10 cellular contexts compared by ENCODE assay signal in genomic region chr19:55146648-55147218, GRCh38. TPM values are rescaled to one million over a fixed set of nuclear protein-coding genes. Genes with fewer than 3 reads are reported as not detected.
DNase-seq lines count a peak whose midpoint lies in the region; ATAC-seq, FAIRE-seq and TF ChIP-seq lines count a peak whose summit lies in the region.
"Had no signal": no experiment of that assay in that cellular context is flagged by ENCODE, and none has a peak within 500 bp of the region (broad histone marks: within the 10 kb centered on the region; RNA-seq: fewer than 3 reads in every experiment).

No MANE protein-coding gene starts in this region.

- no peak overlapping the region for H3K27ac Mint-ChIP-seq in naive thymus-derived CD8-positive, alpha-beta T cell

- H3K36me3 Mint-ChIP-seq in naive thymus-derived CD8-positive, alpha-beta T cell = peaks cover 0 to 3% (median 0%) of the 10 kb centered on the region in 3 donors

- TF ChIP-seq CTCF in lower leg skin (IDR thresholded peaks at IDR 0.05) = no peak

- WGBS in lower leg skin, 2 donors = 1 to 3% methylated on average over 19 to 28 of the region's 29 CpGs

- H3K9me3 ChIP-seq in BLaER1 (no peaks in the 10 kb centered on the region), iPS-18c (ENCODE audit: control insufficient read depth, insufficient read depth, low read length) (no peaks in the 10 kb centered on the region)

- no peak overlapping the region for H3K4me3 Mint-ChIP-seq in naive thymus-derived CD8-positive, alpha-beta T cell

- intact Hi-C loops in lower leg skin (cut with DNase I; ENCODE audit: low total_unique reads) = loop anchor here (10.0 kb wide), 1 partner anchor 348 kb away; no protein-coding TSS in a partner anchor

- no peak for ATAC-seq in naive thymus-derived CD8-positive, alpha-beta T cell

- peak overlapping the region; percentile 9; the same call in 1 of the 2 replicates for H3K27ac ChIP-seq in BLaER1

- DNase-seq in HT-29 (ENCODE audit: low spot score) (peak; percentile 56), GM12891 (ENCODE audit: insufficient read length, low spot score) (no peak), lower leg skin (ENCODE audit: low spot score in 2 of 2) (no peak), GM19239 (ENCODE audit: insufficient read length, low spot score) (no peak)
- no peak for DNase-seq in naive thymus-derived CD8-positive, alpha-beta T cell
- DNase-seq: naive B cell had no signal

- H3K9ac ChIP-seq in BLaER1 = peak overlapping the region; percentile 63

- FAIRE-seq in GM12891 (lab: Jason Lieb, UNC) (no peak), GM19239 (lab: Jason Lieb, UNC) (no peak)

- H3K9me3 Mint-ChIP-seq in naive thymus-derived CD8-positive, alpha-beta T cell = peaks cover 0 to 15% (median 3%) of the 10 kb centered on the region in 9 donors

- no peak for TF ChIP-seq POLR2A in GM12891 (IDR thresholded peaks at IDR 0.05; ENCODE audit: low read depth, low read length)
- TF ChIP-seq POLR2A in lower leg skin (IDR thresholded peaks at IDR 0.05) = no peak

- H3K27me3 Mint-ChIP-seq in naive thymus-derived CD8-positive, alpha-beta T cell = peaks cover 36 to 71% (median 49%) of the 10 kb centered on the region in 5 donors

- 0 out of 2 replicates have a peak, but pooled peaks cover 7% of the 10 kb centered on the region for H3K36me3 ChIP-seq in BLaER1

- H3K4me3 ChIP-seq in BLaER1 = peak overlapping the region; percentile 69
- peak overlapping the region; percentile 65 for H3K4me3 ChIP-seq in iPS-18c (ENCODE audit: insufficient read depth, low read depth, low read length)
- H3K4me3 ChIP-seq in lower leg skin (ENCODE audit: low read depth, poor library complexity, severe bottlenecking) = no peak overlapping the region

- H3K27me3 ChIP-seq in BLaER1 = peaks cover 9% of the 10 kb centered on the region; the same call in 1 of the 2 replicates

- peak overlapping the region; percentile 71 for H3K4me2 ChIP-seq in BLaER1

- no peaks in the 10 kb centered on the region for H4K20me1 ChIP-seq in BLaER1

- H3K4me1 Mint-ChIP-seq in naive thymus-derived CD8-positive, alpha-beta T cell = peaks cover 12 to 17% (median 16%) of the 10 kb centered on the region in 4 donors

- peaks cover 42% of the 10 kb centered on the region for H3K4me1 ChIP-seq in BLaER1

- POLR2A ChIA-PET in naive thymus-derived CD8-positive, alpha-beta T cell (lab: Charles Lee) = no interaction called here

TF ChIP-seq in PFSK-1, 5 proteins besides CTCF, POLR2A, EP300 and RAD21:
- no peak for TF ChIP-seq SIN3A (IDR thresholded peaks at IDR 0.05; ENCODE audit: borderline replicate concordance, insufficient read depth, low read length)
- peak; percentile 42 for TF ChIP-seq FOXP2 (optimal IDR thresholded peaks at IDR 0.05; ENCODE audit: borderline replicate concordance, extremely low read depth, extremely low read length, insufficient read depth)

TF ChIP-seq in GM12891, 5 proteins besides CTCF, POLR2A, EP300 and RAD21:
- TF ChIP-seq POLR2AphosphoS5 (IDR thresholded peaks at IDR 0.05; ENCODE audit: low read depth, low read length) = no peak
- TF ChIP-seq TAF1 (IDR thresholded peaks at IDR 0.05; ENCODE audit: low read depth, low read length) = no peak
- TF ChIP-seq SPI1 (IDR thresholded peaks at IDR 0.05; ENCODE audit: low read depth, low read length) = no peak
- TF ChIP-seq PAX5 (IDR thresholded peaks at IDR 0.05; ENCODE audit: insufficient read depth, low read length, severe bottlenecking) = no peak
- TF ChIP-seq POU2F2 (IDR thresholded peaks at IDR 0.05; ENCODE audit: low read depth, low read length) = no peak

RNA-seq across cellular contexts. Expression of gene TNNT1, which starts 2.3 kb away (rescaled TPM):
- total RNA-seq in HT-29 (2014; rRNA removed; shearing (Covaris generic)) = 4.5 and 5.0 TPM in 2 replicates
- 268 TPM for polyA plus RNA-seq in PFSK-1 (2012; ENCODE audit: insufficient read length, low read depth)
- not detected for total RNA-seq in naive thymus-derived CD8-positive, alpha-beta T cell
- not detected for polyA plus RNA-seq in naive thymus-derived CD8-positive, alpha-beta T cell
- polyA plus RNA-seq in GM12891 (2012; ENCODE audit: low read depth, missing spikeins) = not detected
- 10 to 100 TPM; 24.0 to 56.1 (median 42.6) TPM for total RNA-seq in lower leg skin

RNA-seq across cellular contexts. Expression of gene TNNI3, which starts 10.8 kb away (rescaled TPM):
- 11.1 and 20.3 TPM in 2 replicates for total RNA-seq in HT-29 (2014; rRNA removed; shearing (Covaris generic))
- polyA plus RNA-seq in PFSK-1 (2012; ENCODE audit: insufficient read length, low read depth) = 5.7 TPM
- total RNA-seq in naive thymus-derived CD8-positive, alpha-beta T cell = not detected
- polyA plus RNA-seq in naive thymus-derived CD8-positive, alpha-beta T cell = not detected
- not detected for polyA plus RNA-seq in GM12891 (2012; ENCODE audit: low read depth, missing spikeins)
- 1 to 10 TPM in 2 of 4 donors, not detected in 2; 1.4 to 2.8 TPM for total RNA-seq in lower leg skin

RNA-seq across cellular contexts. Expression of gene DNAAF3, which starts 19.7 kb away (rescaled TPM):
- total RNA-seq in HT-29 (2014; rRNA removed; shearing (Covaris generic)) = 17.3 and 21.1 TPM in 2 replicates
- polyA plus RNA-seq in PFSK-1 (2012; ENCODE audit: insufficient read length, low read depth) = 36.8 TPM
- total RNA-seq in naive thymus-derived CD8-positive, alpha-beta T cell = not detected
- polyA plus RNA-seq in naive thymus-derived CD8-positive, alpha-beta T cell = not detected
- not detected for polyA plus RNA-seq in GM12891 (2012; ENCODE audit: low read depth, missing spikeins)
- 10 to 100 TPM in 1 of 4 donors, 1 to 10 TPM in 1, under 1 TPM in 2; 0.71 to 10.3 (median 0.99) TPM for total RNA-seq in lower leg skin

RNA-seq across cellular contexts. Expression of gene PPP1R12C, which starts 29.3 kb away (rescaled TPM):
- 227 and 261 TPM in 2 replicates for total RNA-seq in HT-29 (2014; rRNA removed; shearing (Covaris generic))
- 140 TPM for polyA plus RNA-seq in PFSK-1 (2012; ENCODE audit: insufficient read length, low read depth)
- 100 to 1,000 TPM; 140 to 141 TPM for total RNA-seq in naive thymus-derived CD8-positive, alpha-beta T cell
- 1 to 10 TPM; 2.7 to 6.2 (median 3.9) TPM for polyA plus RNA-seq in naive thymus-derived CD8-positive, alpha-beta T cell
- polyA plus RNA-seq in GM12891 (2012; ENCODE audit: low read depth, missing spikeins) = 46.6 TPM
- 100 to 1,000 TPM in 1 of 4 donors, 10 to 100 TPM in 3; 55.5 to 103 (median 79.4) TPM for total RNA-seq in lower leg skin

RNA-seq across cellular contexts. Expression of gene SYT5, which starts 33.4 kb away (rescaled TPM):
- 0.71 and 1.5 TPM in 2 replicates for total RNA-seq in HT-29 (2014; rRNA removed; shearing (Covaris generic))
- 0.72 TPM for polyA plus RNA-seq in PFSK-1 (2012; ENCODE audit: insufficient read length, low read depth)
- not detected for total RNA-seq in naive thymus-derived CD8-positive, alpha-beta T cell
- under 1 TPM; 0.09 to 0.56 (median 0.25) TPM for polyA plus RNA-seq in naive thymus-derived CD8-positive, alpha-beta T cell
- polyA plus RNA-seq in GM12891 (2012; ENCODE audit: low read depth, missing spikeins) = 0.10 TPM
- total RNA-seq in lower leg skin = under 1 TPM in 3 of 4 donors, not detected in 1; 0.10 to 0.65 (median 0.26) TPM
- total RNA-seq: LHCN-M2 had no signal
